Comparison of ENCODE assay signal across 24 cellular contexts in the genomic region with DNA sequence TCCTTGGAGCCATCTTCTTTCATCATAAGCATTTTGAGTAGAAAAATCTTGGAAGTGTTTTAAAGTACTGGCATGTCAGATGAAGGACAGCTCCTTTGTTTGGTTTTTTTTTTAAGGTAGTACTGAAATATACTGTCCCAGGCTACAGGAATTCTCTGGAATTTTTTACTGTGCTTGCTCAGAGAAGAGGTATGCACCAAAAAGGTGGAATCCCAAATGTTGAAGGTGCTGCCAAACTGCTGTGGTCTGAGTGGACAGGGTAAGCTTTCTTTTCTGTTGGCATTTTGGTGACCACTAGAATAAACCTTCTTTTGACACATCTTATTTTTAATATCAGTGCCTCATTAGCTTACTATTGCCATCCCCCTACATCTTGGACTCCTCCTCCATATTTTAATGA. TPM values are rescaled to one million over a fixed set of nuclear protein-coding genes. Genes with fewer than 3 reads are reported as not detected.
A peak's percentile ranks its signal among the peaks of the same experiment; 100 is the strongest.
DNase-seq lines count a peak whose midpoint lies in the region; ATAC-seq and TF ChIP-seq lines count a peak whose summit lies in the region.
"Had no signal": no experiment of that assay in that cellular context is flagged by ENCODE, and none has a peak within 500 bp of the region (broad histone marks: within the 10 kb centered on the region; RNA-seq: fewer than 3 reads in every experiment).

No MANE protein-coding gene starts in this region.

- peaks cover 98% of the 10 kb centered on the region for H3K36me3 ChIP-seq in endodermal cell (ENCODE audit: control insufficient read depth, insufficient read depth, low read length)

- H3K4me1 Mint-ChIP-seq in activated naive CD4-positive, alpha-beta T cell treated with anti-CD3 and anti-CD28 coated beads for 36 hours (ENCODE audit: low read depth): peaks cover 74% of the 10 kb centered on the region
- H3K4me1 Mint-ChIP-seq in activated naive CD4-positive, alpha-beta T cell treated with anti-CD3 and anti-CD28 coated beads, Interleukin-2, amount 10 ng/mL, durations not matched to agents 7 days and 5 days: peaks cover 15% of the 10 kb centered on the region
- H3K4me1 Mint-ChIP-seq in T-helper 17 cell: peaks cover 13% of the 10 kb centered on the region
- no peaks in the 10 kb centered on the region for H3K4me1 Mint-ChIP-seq in endodermal cell
- H3K4me1 Mint-ChIP-seq in stimulated activated effector memory CD8-positive, alpha-beta T cell treated with anti-CD3 and anti-CD28 coated beads, Interleukin-12 subunit alpha, Interleukin-12 subunit beta, amount 100 ng/mL, for 72 hours: peaks cover 59% of the 10 kb centered on the region
- H3K4me1 Mint-ChIP-seq: neural progenitor cell had no signal

- TF ChIP-seq CTCF in endodermal cell (conservative IDR thresholded peaks at IDR 0.05): no peak

- peak overlapping the region; percentile 68 for H3K27ac Mint-ChIP-seq in activated naive CD4-positive, alpha-beta T cell treated with anti-CD3 and anti-CD28 coated beads for 36 hours
- H3K27ac Mint-ChIP-seq in activated naive CD4-positive, alpha-beta T cell treated with anti-CD3 and anti-CD28 coated beads, Interleukin-2, amount 10 ng/mL, durations not matched to agents 7 days and 5 days: no peak overlapping the region
- H3K27ac Mint-ChIP-seq in T-helper 17 cell (peak overlapping the region; percentile 86), endodermal cell (peak overlapping the region; percentile 52)
- peak overlapping the region; percentile 11 for H3K27ac Mint-ChIP-seq in stimulated activated effector memory CD8-positive, alpha-beta T cell treated with anti-CD3 and anti-CD28 coated beads, Interleukin-12 subunit alpha, Interleukin-12 subunit beta, amount 100 ng/mL, for 72 hours
- H3K27ac Mint-ChIP-seq: neural progenitor cell had no signal

- intact Hi-C loops in activated naive CD4-positive, alpha-beta T cell treated with anti-CD3 and anti-CD28 coated beads for 36 hours (cut with micrococcal nuclease): no loop called here

- ATAC-seq in T-helper 17 cell (no peak), GM19397 (IDR thresholded peaks at IDR 0.05; ENCODE audit: unreplicated experiment) (no peak), GM21367 (IDR thresholded peaks at IDR 0.05; ENCODE audit: unreplicated experiment) (no peak)
- ATAC-seq in stimulated activated effector memory CD8-positive, alpha-beta T cell treated with anti-CD3 and anti-CD28 coated beads, Interleukin-12 subunit alpha, Interleukin-12 subunit beta, amount 100 ng/mL, for 72 hours: no peak
- ATAC-seq: effector memory CD8-positive, alpha-beta T cell; GM12878; stimulated activated naive CD8-positive, alpha-beta T cell treated with anti-CD3 and anti-CD28 coated beads, Interleukin-15, Interleukin-2, amounts not matched to agents 100 U/mL and 50 U/mL, for 24 hours had no signal

- no peaks in the 10 kb centered on the region for H3K9me3 ChIP-seq in T-helper 17 cell (ENCODE audit: control insufficient read depth, low read length, poor library complexity, severe bottlenecking)
- H3K9me3 ChIP-seq in endodermal cell (ENCODE audit: control insufficient read depth, low read length): no peaks in the 10 kb centered on the region
- H3K9me3 ChIP-seq: HAP-1, SJSA1, tibial nerve had no signal

- DNase-seq in activated naive CD4-positive, alpha-beta T cell treated with anti-CD3 and anti-CD28 coated beads for 36 hours: no peak
- no peak for DNase-seq in activated naive CD4-positive, alpha-beta T cell treated with anti-CD3 and anti-CD28 coated beads, Interleukin-2, amount 10 ng/mL, durations not matched to agents 7 days and 5 days
- DNase-seq in T-helper 17 cell: no peak
- DNase-seq in endodermal cell: no peak
- no peak for DNase-seq in stimulated activated effector memory CD8-positive, alpha-beta T cell treated with anti-CD3 and anti-CD28 coated beads, Interleukin-12 subunit alpha, Interleukin-12 subunit beta, amount 100 ng/mL, for 72 hours (ENCODE audit: low spot score in 2 of 2)
- no peak for DNase-seq in NCI-H446 treated with DMSO at 0.1 percent for 48 hours (lab: John Stamatoyannopoulos, UW)
- DNase-seq: CD8-positive, alpha-beta memory T cell; DMS53; effector memory CD8-positive, alpha-beta T cell; Karpas-422; NCI-H1092; NCI-H2029 treated with DMSO at 0.1 percent for 48 hours; NK-92 treated with Interleukin-12 subunit alpha and Interleukin-12 subunit beta, amount 100 ng/mL, for 24 hours; stimulated activated CD4-positive, alpha-beta T cell treated with anti-CD3 and anti-CD28 coated beads, Interleukin-1b, Interleukin-23, amount 100 ng/mL, for 48 hours; stimulated activated naive CD8-positive, alpha-beta T cell treated with anti-CD3 and anti-CD28 coated beads, Interleukin-15, Interleukin-2, amounts not matched to agents 100 U/mL and 50 U/mL, for 24 hours; T1000 had no signal

- H3K27me3 Mint-ChIP-seq in activated naive CD4-positive, alpha-beta T cell treated with anti-CD3 and anti-CD28 coated beads for 36 hours (ENCODE audit: low read depth): no peaks in the 10 kb centered on the region
- H3K27me3 Mint-ChIP-seq in activated naive CD4-positive, alpha-beta T cell treated with anti-CD3 and anti-CD28 coated beads, Interleukin-2, amount 10 ng/mL, durations not matched to agents 7 days and 5 days: no peaks in the 10 kb centered on the region
- H3K27me3 Mint-ChIP-seq in T-helper 17 cell: no peaks in the 10 kb centered on the region
- no peaks in the 10 kb centered on the region for H3K27me3 Mint-ChIP-seq in endodermal cell (ENCODE audit: insufficient read depth)
- H3K27me3 Mint-ChIP-seq: brain; CD8-positive, alpha-beta memory T cell; effector memory CD8-positive, alpha-beta T cell had no signal

- no peaks in the 10 kb centered on the region for H3K27me3 ChIP-seq in endodermal cell (ENCODE audit: control insufficient read depth, insufficient read depth, low read length, poor library complexity, severe bottlenecking)
- H3K27me3 ChIP-seq: neural progenitor cell, SJSA1, tibial nerve had no signal

- H3K9ac ChIP-seq in endodermal cell (ENCODE audit: extremely low read depth, low read length, poor library complexity, severe bottlenecking): no peak overlapping the region
- H3K9ac ChIP-seq: neural progenitor cell had no signal

- H3K4me1 ChIP-seq in endodermal cell (ENCODE audit: control insufficient read depth, insufficient read depth, low read length): no peaks in the 10 kb centered on the region
- H3K4me1 ChIP-seq: neural progenitor cell, SJSA1 had no signal

- H3K9me3 Mint-ChIP-seq in activated naive CD4-positive, alpha-beta T cell treated with anti-CD3 and anti-CD28 coated beads for 36 hours: no peaks in the 10 kb centered on the region
- H3K9me3 Mint-ChIP-seq in activated naive CD4-positive, alpha-beta T cell treated with anti-CD3 and anti-CD28 coated beads, Interleukin-2, amount 10 ng/mL, durations not matched to agents 7 days and 5 days: no peaks in the 10 kb centered on the region
- no peaks in the 10 kb centered on the region for H3K9me3 Mint-ChIP-seq in endodermal cell
- no peaks in the 10 kb centered on the region for H3K9me3 Mint-ChIP-seq in stimulated activated effector memory CD8-positive, alpha-beta T cell treated with anti-CD3 and anti-CD28 coated beads, Interleukin-12 subunit alpha, Interleukin-12 subunit beta, amount 100 ng/mL, for 72 hours
- H3K9me3 Mint-ChIP-seq: brain; CD8-positive, alpha-beta memory T cell; effector memory CD8-positive, alpha-beta T cell; neural progenitor cell had no signal

- H3K4me3 ChIP-seq in endodermal cell (ENCODE audit: low read length): no peak overlapping the region
- H3K4me3 ChIP-seq: GM12878, HAP-1, neural progenitor cell, SJSA1, tibial nerve had no signal

- peaks cover 72% of the 10 kb centered on the region for H3K36me3 Mint-ChIP-seq in activated naive CD4-positive, alpha-beta T cell treated with anti-CD3 and anti-CD28 coated beads for 36 hours (ENCODE audit: low read depth)
- peaks cover 79% of the 10 kb centered on the region for H3K36me3 Mint-ChIP-seq in activated naive CD4-positive, alpha-beta T cell treated with anti-CD3 and anti-CD28 coated beads, Interleukin-2, amount 10 ng/mL, durations not matched to agents 7 days and 5 days
- peaks cover 11% of the 10 kb centered on the region for H3K36me3 Mint-ChIP-seq in T-helper 17 cell (ENCODE audit: low read depth)
- peaks cover 90% of the 10 kb centered on the region for H3K36me3 Mint-ChIP-seq in endodermal cell (ENCODE audit: low read depth)
- H3K36me3 Mint-ChIP-seq in stimulated activated effector memory CD8-positive, alpha-beta T cell treated with anti-CD3 and anti-CD28 coated beads, Interleukin-12 subunit alpha, Interleukin-12 subunit beta, amount 100 ng/mL, for 72 hours: peaks cover 100% of the 10 kb centered on the region

- H3K4me3 Mint-ChIP-seq in activated naive CD4-positive, alpha-beta T cell treated with anti-CD3 and anti-CD28 coated beads for 36 hours: no peak overlapping the region
- H3K4me3 Mint-ChIP-seq in activated naive CD4-positive, alpha-beta T cell treated with anti-CD3 and anti-CD28 coated beads, Interleukin-2, amount 10 ng/mL, durations not matched to agents 7 days and 5 days: no peak overlapping the region
- H3K4me3 Mint-ChIP-seq in T-helper 17 cell: peak overlapping the region; percentile 31
- no peak overlapping the region for H3K4me3 Mint-ChIP-seq in endodermal cell
- no peak overlapping the region for H3K4me3 Mint-ChIP-seq in stimulated activated effector memory CD8-positive, alpha-beta T cell treated with anti-CD3 and anti-CD28 coated beads, Interleukin-12 subunit alpha, Interleukin-12 subunit beta, amount 100 ng/mL, for 72 hours
- H3K4me3 Mint-ChIP-seq: effector memory CD8-positive, alpha-beta T cell; neural progenitor cell had no signal

- CTCF ChIA-PET in activated naive CD4-positive, alpha-beta T cell treated with anti-CD3 and anti-CD28 coated beads for 36 hours (lab: Charles Lee): interaction anchor here (1.2 to 1.6 kb wide), 2 partner anchors 9 to 21 kb away, joined by 3 read pairs; no protein-coding TSS in a partner anchor
- CTCF ChIA-PET in activated naive CD4-positive, alpha-beta T cell treated with anti-CD3 and anti-CD28 coated beads, Interleukin-2, amount 10 ng/mL, durations not matched to agents 7 days and 5 days (lab: Charles Lee): interaction anchor here (0.6 to 1.4 kb wide), 2 partner anchors 8 to 128 kb away, joined by 3 read pairs; no protein-coding TSS in a partner anchor

- H3K27ac ChIP-seq in endodermal cell (ENCODE audit: low read depth, low read length): no peak overlapping the region
- H3K27ac ChIP-seq: neural progenitor cell, SJSA1, tibial nerve had no signal

RNA-seq across cellular contexts. Expression of gene GNL3, which starts 7.2 kb away (rescaled TPM):
- 100 to 1,000 TPM; 195 to 197 TPM for total RNA-seq in activated naive CD4-positive, alpha-beta T cell treated with anti-CD3 and anti-CD28 coated beads for 36 hours
- 100 to 1,000 TPM; 109 to 117 TPM for total RNA-seq in T-helper 17 cell
- 100 to 1,000 TPM; 101 to 107 TPM for total RNA-seq in endodermal cell
- polyA plus RNA-seq in endodermal cell (2013, experiment 1 of 2): 119 TPM
- polyA plus RNA-seq in endodermal cell (2013, experiment 2 of 2): 105 TPM

RNA-seq across cellular contexts. Expression of gene PBRM1, which starts 7.4 kb away (rescaled TPM):
- 10 to 100 TPM; 49.9 to 57.7 TPM for total RNA-seq in activated naive CD4-positive, alpha-beta T cell treated with anti-CD3 and anti-CD28 coated beads for 36 hours
- total RNA-seq in T-helper 17 cell (10 to 100 TPM; 62.8 to 70.8 TPM), endodermal cell (10 to 100 TPM; 73.4 to 78.5 TPM)
- polyA plus RNA-seq in endodermal cell (2013, experiment 1 of 2): 72.1 TPM
- polyA plus RNA-seq in endodermal cell (2013, experiment 2 of 2): 69.4 TPM

RNA-seq across cellular contexts. Expression of gene GLT8D1, which starts 12.5 kb away (rescaled TPM):
- total RNA-seq in activated naive CD4-positive, alpha-beta T cell treated with anti-CD3 and anti-CD28 coated beads for 36 hours: 10 to 100 TPM; 24.5 to 25.4 TPM
- 10 to 100 TPM; 18.9 to 23.0 TPM for total RNA-seq in T-helper 17 cell
- 10 to 100 TPM; 54.4 to 72.2 TPM for total RNA-seq in endodermal cell
- polyA plus RNA-seq in endodermal cell (2013, experiment 1 of 2): 85.9 TPM
- 84.4 TPM for polyA plus RNA-seq in endodermal cell (2013, experiment 2 of 2)

RNA-seq across cellular contexts. Expression of gene SPCS1, which starts 12.8 kb away (rescaled TPM):
- total RNA-seq in activated naive CD4-positive, alpha-beta T cell treated with anti-CD3 and anti-CD28 coated beads for 36 hours: 100 to 1,000 TPM; 118 to 123 TPM
- total RNA-seq in T-helper 17 cell (10 to 100 TPM; 62.6 to 63.7 TPM), endodermal cell (100 to 1,000 TPM; 101 to 113 TPM)
- polyA plus RNA-seq in endodermal cell (2013, experiment 1 of 2): 159 TPM
- polyA plus RNA-seq in endodermal cell (2013, experiment 2 of 2): 141 TPM
